ENCODE assay signal across 23 cellular contexts in genomic region chr20:25626779-25627178, GRCh38.
"Had no signal": no experiment of that assay in that cellular context is flagged by ENCODE, and none has a peak within 500 bp of the region (broad histone marks: within the 10 kb centered on the region; RNA-seq: fewer than 3 reads in every experiment).

No MANE protein-coding gene starts in this region.

- H3K27me3 Mint-ChIP-seq: activated naive CD8-positive, alpha-beta T cell treated with anti-CD3 and anti-CD28 coated beads for 36 hours had no signal

- H3K4me3 ChIP-seq: cardiac muscle cell, Peyer's patch, SJSA1 had no signal

- H3K4me3 Mint-ChIP-seq: activated naive CD8-positive, alpha-beta T cell treated with anti-CD3 and anti-CD28 coated beads for 36 hours; activated T-cell treated with anti-CD3 and anti-CD28 coated beads, Interleukin-2, amount 50 U/mL, for 4 hours; T-helper 2 cell treated with Interferon-gamma antibody and Interleukin-4, amounts not matched to agents 5 μg/mL and 100 μg/mL, for 36 hours had no signal

- H3K27me3 ChIP-seq: brain microvascular endothelial cell, cardiac muscle cell, Peyer's patch, SJSA1 had no signal

- H3K9me3 ChIP-seq: Peyer's patch, SJSA1 had no signal

- H3K36me3 ChIP-seq: brain microvascular endothelial cell, cardiac muscle cell, Peyer's patch had no signal

- H3K27ac Mint-ChIP-seq: activated naive CD8-positive, alpha-beta T cell treated with anti-CD3 and anti-CD28 coated beads for 36 hours; T-helper 2 cell treated with Interferon-gamma antibody and Interleukin-4, amounts not matched to agents 5 μg/mL and 100 μg/mL, for 36 hours had no signal

- ATAC-seq: activated CD4-positive, CD25-positive, alpha-beta regulatory T cell treated with anti-CD3 and anti-CD28 coated beads, Interleukin-2, amount 50 U/mL, for 24 hours; activated T-cell treated with anti-CD3 and anti-CD28 coated beads, Interleukin-2, amount 50 U/mL, for 4 hours; SK-N-SH treated with all-trans-retinoic acid at 6 μM for 48 hours had no signal

- DNase-seq: activated CD4-positive, alpha-beta T cell treated with anti-CD3 and anti-CD28 coated beads for 48 hours; activated CD4-positive, alpha-beta T cell treated with anti-CD3 and anti-CD28 coated beads, Interleukin-2, amount 50 U/mL, for 4 hours; activated CD8-positive, alpha-beta memory T cell treated with anti-CD3 and anti-CD28 coated beads for 24 hours; activated effector memory CD4-positive, alpha-beta T cell treated with anti-CD3 and anti-CD28 coated beads, Interleukin-2, amount 50 U/mL, for 16 hours; activated naive CD4-positive, alpha-beta T cell treated with Interleukin-2 at 50 U/mL for 16 hours; activated naive CD8-positive, alpha-beta T cell treated with anti-CD3 and anti-CD28 coated beads for 36 hours; activated T-cell treated with anti-CD3 and anti-CD28 coated beads, Interleukin-2, amount 50 U/mL, for 4 hours; brain microvascular endothelial cell; Kasumi-1; MV-4-11; NCI-H1105; NCI-H1436; NCI-H1694 treated with DMSO at 0.1 percent for 48 hours; NCI-H2081; NCI-H524; Peyer's patch; SHP77; SW 1271 had no signal

- H3K27ac ChIP-seq: brain microvascular endothelial cell, cardiac muscle cell, Peyer's patch, SJSA1 had no signal
